In genomic region chr2:241270531-241270930, GRCh38 we compare ENCODE assay signal across 1 cellular context.
TF ChIP-seq lines count a peak whose summit lies in the region.

No MANE protein-coding gene starts in this region.

TF ChIP-seq in IMR-90, 13 proteins besides CTCF, POLR2A, EP300 and RAD21 (continued from another document):
- TF ChIP-seq CHD1 (IDR thresholded peaks at IDR 0.05; ENCODE audit: low read depth, low read length) (no peak), MAZ (IDR thresholded peaks at IDR 0.05; ENCODE audit: borderline replicate concordance, low read depth, low read length) (no peak), MAFK (IDR thresholded peaks at IDR 0.05; ENCODE audit: low read depth, low read length) (no peak), RCOR1 (IDR thresholded peaks at IDR 0.05; ENCODE audit: insufficient replicate concordance, low read length) (no peak), SMC3 (IDR thresholded peaks at IDR 0.05; ENCODE audit: low read depth, low read length) (no peak), RFX5 (IDR thresholded peaks at IDR 0.05; ENCODE audit: low read depth, low read length) (no peak), USF2 (IDR thresholded peaks at IDR 0.05; ENCODE audit: low read depth, low read length) (no peak), NFE2L2 (IDR thresholded peaks at IDR 0.05; ENCODE audit: low read depth, low read length) (no peak), BHLHE40 (IDR thresholded peaks at IDR 0.05; ENCODE audit: low read depth, low read length) (no peak), MXI1 (IDR thresholded peaks at IDR 0.05; ENCODE audit: borderline replicate concordance, low read depth, low read length) (no peak), FOS (IDR thresholded peaks at IDR 0.05; ENCODE audit: low read depth, low read length) (no peak), CEBPB (IDR thresholded peaks at IDR 0.05; ENCODE audit: low read depth, low read length) (no peak)
